Comparison of ENCODE assay signal across 26 cellular contexts in the genomic region with DNA sequence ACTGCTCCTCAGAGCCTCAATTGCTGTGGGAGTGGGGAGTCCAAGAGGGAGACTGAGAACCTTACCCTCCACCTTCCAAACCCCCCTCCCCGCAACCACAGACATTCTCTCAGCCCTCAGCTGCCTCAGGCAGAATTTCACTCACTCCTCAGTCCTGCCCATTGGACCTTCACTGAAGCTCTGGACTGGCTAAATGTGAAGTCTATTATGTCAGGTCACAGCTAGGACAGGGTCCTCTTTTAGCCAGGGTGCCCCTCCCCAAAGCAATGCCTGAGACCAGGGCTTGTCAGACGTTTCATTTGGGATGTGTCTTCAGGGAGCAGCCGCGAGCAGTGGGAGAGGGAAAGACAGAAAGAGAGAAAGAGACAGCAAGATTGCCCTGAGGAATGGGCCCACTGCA.
DNase-seq lines count a peak whose midpoint lies in the region; ATAC-seq and TF ChIP-seq lines count a peak whose summit lies in the region.
"Had no signal": no experiment of that assay in that cellular context is flagged by ENCODE, and none has a peak within 500 bp of the region (broad histone marks: within the 10 kb centered on the region; RNA-seq: fewer than 3 reads in every experiment).

No MANE protein-coding gene starts in this region.

- peaks cover 0 to 13% of the 10 kb centered on the region in 2 donors for H3K9me3 Mint-ChIP-seq in stimulated activated naive CD8-positive, alpha-beta T cell treated with anti-CD3 and anti-CD28 coated beads, Interleukin-15, amount 100 ng/mL, for 72 hours
- no peaks in the 10 kb centered on the region for H3K9me3 Mint-ChIP-seq in stimulated activated memory B cell treated with anti-CD40 and anti-IgM and Interleukin-4, amounts not matched to agents 10 μg/mL and 1 μg/mL and 100 μg/mL, for 72 hours
- peaks cover 0 to 6% (median 1%) of the 10 kb centered on the region in 6 donors for H3K9me3 Mint-ChIP-seq in immature natural killer cell

- no peak overlapping the region for H3K27ac ChIP-seq in mesendoderm (ENCODE audit: low read depth, low read length)
- H3K27ac ChIP-seq: BLaER1 had no signal

- H3K4me1 Mint-ChIP-seq in stimulated activated naive CD8-positive, alpha-beta T cell treated with anti-CD3 and anti-CD28 coated beads, Interleukin-15, amount 100 ng/mL, for 72 hours: no peaks in the 10 kb centered on the region
- H3K4me1 Mint-ChIP-seq in stimulated activated memory B cell treated with anti-CD40 and anti-IgM and Interleukin-4, amounts not matched to agents 10 μg/mL and 1 μg/mL and 100 μg/mL, for 72 hours: peaks cover 7% of the 10 kb centered on the region
- H3K4me1 Mint-ChIP-seq in immature natural killer cell: no peaks in the 10 kb centered on the region
- H3K4me1 Mint-ChIP-seq: CD14-positive monocyte; CD4-positive, alpha-beta memory T cell; CD4-positive, CD25-positive, alpha-beta regulatory T cell; CD8-positive, alpha-beta memory T cell had no signal

- peak overlapping the region; percentile 66 for H3K23ac ChIP-seq in mesendoderm (ENCODE audit: low read length)

- H3K36me3 Mint-ChIP-seq in stimulated activated memory B cell treated with anti-CD40 and anti-IgM and Interleukin-4, amounts not matched to agents 10 μg/mL and 1 μg/mL and 100 μg/mL, for 72 hours: no peaks in the 10 kb centered on the region
- no peaks in the 10 kb centered on the region for H3K36me3 Mint-ChIP-seq in immature natural killer cell
- H3K36me3 Mint-ChIP-seq: CD14-positive monocyte; CD4-positive, alpha-beta memory T cell; CD4-positive, CD25-positive, alpha-beta regulatory T cell; CD8-positive, alpha-beta memory T cell had no signal

- H2BK120ac ChIP-seq in mesendoderm (ENCODE audit: low read depth, low read length): no peak overlapping the region

- no peak for DNase-seq in stimulated activated naive CD8-positive, alpha-beta T cell treated with anti-CD3 and anti-CD28 coated beads, Interleukin-15, amount 100 ng/mL, for 72 hours
- no peak for DNase-seq in stimulated activated naive CD8-positive, alpha-beta T cell treated with anti-CD3 and anti-CD28 coated beads, Interleukin-15, Interleukin-2, amounts not matched to agents 100 U/mL and 50 U/mL, for 24 hours
- DNase-seq in islet precursor cell: peak; percentile 59
- no peak for DNase-seq in mesendoderm
- no peak for DNase-seq in immature natural killer cell
- no peak for DNase-seq in HEK293T (ENCODE audit: extremely low spot score)
- DNase-seq: 8988T; ACHN; BE2C; C1 segment of cervical spinal cord; CD4-positive, alpha-beta memory T cell; CD4-positive, CD25-positive, alpha-beta regulatory T cell; CD8-positive, alpha-beta memory T cell; COR-L47; DMS 273 treated with DMSO at 0.1 percent for 48 hours; DMS153; DMS53; DMS79; DND-41; EL; GDM1 had no signal

- H3K36me3 ChIP-seq in mesendoderm (ENCODE audit: control insufficient read depth, insufficient read depth, low read length): no peaks in the 10 kb centered on the region
- H3K36me3 ChIP-seq: BE2C, BLaER1 had no signal

- CTCF ChIA-PET in HEK293T (lab: Yijun Ruan, JAX): no interaction called here

- no peak overlapping the region for H3K4me2 ChIP-seq in mesendoderm (ENCODE audit: low read length)
- H3K4me2 ChIP-seq: BLaER1 had no signal

- H3K4me3 Mint-ChIP-seq in stimulated activated naive CD8-positive, alpha-beta T cell treated with anti-CD3 and anti-CD28 coated beads, Interleukin-15, amount 100 ng/mL, for 72 hours: no peak overlapping the region
- H3K4me3 Mint-ChIP-seq in stimulated activated memory B cell treated with anti-CD40 and anti-IgM and Interleukin-4, amounts not matched to agents 10 μg/mL and 1 μg/mL and 100 μg/mL, for 72 hours: no peak overlapping the region
- no peak overlapping the region for H3K4me3 Mint-ChIP-seq in immature natural killer cell
- H3K4me3 Mint-ChIP-seq: CD14-positive monocyte; CD4-positive, alpha-beta memory T cell; CD4-positive, CD25-positive, alpha-beta regulatory T cell; CD8-positive, alpha-beta memory T cell had no signal

- no peak overlapping the region for H3K4ac ChIP-seq in mesendoderm (ENCODE audit: low read depth, low read length)

- no peak overlapping the region for H3K4me3 ChIP-seq in mesendoderm (ENCODE audit: low read length)
- H3K4me3 ChIP-seq: BLaER1, GM12878 had no signal

- no peak overlapping the region for H3K27ac Mint-ChIP-seq in stimulated activated naive CD8-positive, alpha-beta T cell treated with anti-CD3 and anti-CD28 coated beads, Interleukin-15, amount 100 ng/mL, for 72 hours
- peak overlapping the region; percentile 55 for H3K27ac Mint-ChIP-seq in stimulated activated memory B cell treated with anti-CD40 and anti-IgM and Interleukin-4, amounts not matched to agents 10 μg/mL and 1 μg/mL and 100 μg/mL, for 72 hours
- H3K27ac Mint-ChIP-seq in immature natural killer cell: no peak overlapping the region
- H3K27ac Mint-ChIP-seq: CD14-positive monocyte; CD4-positive, alpha-beta memory T cell; CD4-positive, CD25-positive, alpha-beta regulatory T cell; CD8-positive, alpha-beta memory T cell had no signal

- no CpG with 5 or more reads among the region's 4 CpGs for WGBS in mesendoderm (ENCODE audit: extremely low coverage, insufficient coverage, low lambda C conversion rate)

- no peaks in the 10 kb centered on the region for H3K79me2 ChIP-seq in mesendoderm (ENCODE audit: control insufficient read depth, insufficient read depth, low read length)

- no peak overlapping the region for H4K5ac ChIP-seq in mesendoderm (ENCODE audit: low read length)

- no peak overlapping the region for H2BK15ac ChIP-seq in mesendoderm (replicated peaks; ENCODE audit: low read depth)

- peak; percentile 20 for ATAC-seq in stimulated activated naive CD8-positive, alpha-beta T cell treated with anti-CD3 and anti-CD28 coated beads, Interleukin-15, amount 100 ng/mL, for 72 hours
- no peak for ATAC-seq in stimulated activated naive CD8-positive, alpha-beta T cell treated with anti-CD3 and anti-CD28 coated beads, Interleukin-15, Interleukin-2, amounts not matched to agents 100 U/mL and 50 U/mL, for 24 hours
- ATAC-seq in stimulated activated memory B cell treated with anti-CD40 and anti-IgM and Interleukin-4, amounts not matched to agents 10 μg/mL and 1 μg/mL and 100 μg/mL, for 72 hours: no peak
- ATAC-seq in GM21723 (IDR thresholded peaks at IDR 0.05; ENCODE audit: unreplicated experiment): no peak
- ATAC-seq: GM12878 had no signal

- H3K4me1 ChIP-seq in mesendoderm (ENCODE audit: control insufficient read depth, low read depth, low read length): no peaks in the 10 kb centered on the region
- H3K4me1 ChIP-seq: BE2C, BLaER1 had no signal

- POLR2A ChIA-PET in HEK293T (lab: Yijun Ruan, JAX): no interaction called here

- no peak overlapping the region for H3K56ac ChIP-seq in mesendoderm (ENCODE audit: low read length)

- H3K27me3 Mint-ChIP-seq in stimulated activated naive CD8-positive, alpha-beta T cell treated with anti-CD3 and anti-CD28 coated beads, Interleukin-15, amount 100 ng/mL, for 72 hours: no peaks in the 10 kb centered on the region
- H3K27me3 Mint-ChIP-seq in stimulated activated memory B cell treated with anti-CD40 and anti-IgM and Interleukin-4, amounts not matched to agents 10 μg/mL and 1 μg/mL and 100 μg/mL, for 72 hours: no peaks in the 10 kb centered on the region
- peaks cover 0 to 5% (median 2%) of the 10 kb centered on the region in 3 donors for H3K27me3 Mint-ChIP-seq in immature natural killer cell (ENCODE audit: low read depth in 3 of 3)
- H3K27me3 Mint-ChIP-seq: CD4-positive, alpha-beta memory T cell; CD8-positive, alpha-beta memory T cell had no signal

- no peak overlapping the region for H4K8ac ChIP-seq in mesendoderm (ENCODE audit: low read depth, low read length)

- no peak overlapping the region for H3K18ac ChIP-seq in mesendoderm (ENCODE audit: low read length)

- no peak overlapping the region for H2AK5ac ChIP-seq in mesendoderm (ENCODE audit: low read length)

- H3K9ac ChIP-seq in mesendoderm (ENCODE audit: low read length): no peak overlapping the region
- H3K9ac ChIP-seq: BLaER1 had no signal

- no peaks in the 10 kb centered on the region for H3K27me3 ChIP-seq in mesendoderm (ENCODE audit: insufficient read depth, low read length, poor library complexity)
- H3K27me3 ChIP-seq: BE2C, BLaER1 had no signal

- H2BK5ac ChIP-seq in mesendoderm (ENCODE audit: low read length): no peak overlapping the region

- H3K79me1 ChIP-seq in mesendoderm (ENCODE audit: low read length): no peaks in the 10 kb centered on the region

TF ChIP-seq in HEK293T, 16 proteins besides CTCF, POLR2A, EP300 and RAD21:
- TF ChIP-seq L3MBTL2 (conservative IDR thresholded peaks at IDR 0.05): no peak
- TF ChIP-seq FOXM1 (IDR thresholded peaks at IDR 0.05; ENCODE audit: borderline replicate concordance): no peak
- TF ChIP-seq ZNF384 (IDR thresholded peaks at IDR 0.05): no peak
- TF ChIP-seq LEF1 (IDR thresholded peaks at IDR 0.05; ENCODE audit: borderline replicate concordance): no peak
- TF ChIP-seq CTBP1 (IDR thresholded peaks at IDR 0.05; ENCODE audit: borderline replicate concordance): no peak
- TF ChIP-seq FOXA1 (IDR thresholded peaks at IDR 0.05): no peak
- TF ChIP-seq, protein P1, sequence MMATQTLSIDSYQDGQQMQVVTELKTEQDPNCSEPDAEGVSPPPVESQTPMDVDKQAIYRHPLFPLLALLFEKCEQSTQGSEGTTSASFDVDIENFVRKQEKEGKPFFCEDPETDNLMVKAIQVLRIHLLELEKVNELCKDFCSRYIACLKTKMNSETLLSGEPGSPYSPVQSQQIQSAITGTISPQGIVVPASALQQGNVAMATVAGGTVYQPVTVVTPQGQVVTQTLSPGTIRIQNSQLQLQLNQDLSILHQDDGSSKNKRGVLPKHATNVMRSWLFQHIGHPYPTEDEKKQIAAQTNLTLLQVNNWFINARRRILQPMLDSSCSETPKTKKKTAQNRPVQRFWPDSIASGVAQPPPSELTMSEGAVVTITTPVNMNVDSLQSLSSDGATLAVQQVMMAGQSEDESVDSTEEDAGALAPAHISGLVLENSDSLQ (IDR thresholded peaks at IDR 0.05): no peak
- no peak for TF ChIP-seq HDGF (IDR thresholded peaks at IDR 0.05; ENCODE audit: borderline replicate concordance)
- TF ChIP-seq BHLHE40 (IDR thresholded peaks at IDR 0.05; ENCODE audit: borderline replicate concordance): no peak
